Comparison of ENCODE assay signal across 1 cellular context in the genomic region with DNA sequence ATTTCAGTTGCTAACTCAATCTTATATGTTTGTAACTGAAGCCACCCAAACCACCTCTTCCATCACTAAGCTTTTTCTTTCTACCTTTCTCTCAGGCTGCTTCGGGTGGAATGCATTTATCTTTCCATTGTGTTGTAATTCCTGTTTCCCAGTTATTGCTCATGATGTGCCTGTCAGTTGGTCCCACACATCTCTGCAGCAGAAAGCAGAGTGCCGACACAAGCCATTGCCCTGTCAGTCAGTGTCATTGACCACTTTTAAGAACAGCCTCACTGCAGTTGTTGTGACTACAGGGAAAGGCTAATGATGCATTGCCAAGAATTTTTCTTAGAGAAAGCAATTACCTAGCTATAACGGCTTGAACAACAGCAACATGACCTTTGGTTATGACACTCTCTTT.
TF ChIP-seq lines count a peak whose summit lies in the region.

No MANE protein-coding gene starts in this region.

TF ChIP-seq in GM23338, 12 proteins besides CTCF, POLR2A, EP300 and RAD21 (continued from another document):
- TF ChIP-seq ETS1 (IDR thresholded peaks at IDR 0.05) (no peak), JUNB (IDR thresholded peaks at IDR 0.05; ENCODE audit: unreplicated experiment) (no peak), REST (IDR thresholded peaks at IDR 0.05; ENCODE audit: unreplicated experiment) (no peak), STAT1 (IDR thresholded peaks at IDR 0.05; ENCODE audit: unreplicated experiment) (no peak), ZNF114 (CRISPR knock-in tag; IDR thresholded peaks at IDR 0.05) (no peak), ZNF331 (CRISPR knock-in tag; IDR thresholded peaks at IDR 0.05; ENCODE audit: low read depth) (no peak)
